ENCODE assay signal across 8 cellular contexts in the genomic region with DNA sequence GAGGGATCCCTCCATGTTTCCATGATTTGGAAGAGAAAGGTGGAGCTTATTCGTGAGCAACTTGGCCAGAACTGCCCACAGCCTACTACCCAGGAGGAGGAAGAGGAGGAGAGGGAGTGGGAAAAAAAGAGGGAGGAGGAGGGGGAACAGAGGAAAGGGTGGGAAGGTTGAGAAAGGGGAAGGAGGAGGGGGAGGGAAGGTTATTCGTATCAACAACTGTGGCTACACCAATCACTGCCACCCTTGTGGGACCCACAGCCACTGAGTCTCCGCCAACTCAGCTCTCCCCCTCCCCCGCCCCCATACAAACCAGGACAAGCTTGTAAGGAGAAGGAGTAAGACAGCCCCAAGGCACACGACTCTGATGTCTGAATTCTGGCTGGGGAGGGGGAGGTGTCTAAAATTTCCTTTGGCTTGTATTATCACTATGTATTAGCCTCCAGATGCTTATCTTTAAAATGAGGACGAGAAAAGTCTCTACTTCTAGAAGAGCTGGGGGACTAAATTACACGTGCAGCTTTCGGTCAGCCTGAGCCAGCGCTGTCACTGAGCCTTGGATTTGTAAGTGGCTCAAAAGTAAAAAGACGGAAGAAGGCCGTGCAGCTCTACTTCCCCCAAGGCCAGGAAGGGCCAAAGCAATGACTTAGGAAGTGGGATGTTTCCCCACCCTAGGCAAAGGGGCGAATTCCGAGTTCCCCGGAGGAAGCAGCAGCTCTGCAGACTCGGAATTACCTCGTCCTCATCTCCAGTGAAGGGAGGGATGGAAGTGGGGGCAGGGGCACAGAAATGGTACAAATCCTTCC. TPM values are rescaled to one million over a fixed set of nuclear protein-coding genes. Genes with fewer than 3 reads are reported as not detected.
DNase-seq lines count a peak whose midpoint lies in the region; ATAC-seq and TF ChIP-seq lines count a peak whose summit lies in the region.

No MANE protein-coding gene starts in this region.

- TF ChIP-seq POLR2A in upper lobe of left lung (IDR thresholded peaks at IDR 0.05), result no peak

- H3K27me3 ChIP-seq in H7 (ENCODE audit: control insufficient read depth, insufficient read depth, low read length), result peaks cover 8% of the 10 kb centered on the region
- no peaks in the 10 kb centered on the region for H3K27me3 ChIP-seq in RWPE2 (ENCODE audit: insufficient read depth, poor library complexity, severe bottlenecking)
- H3K27me3 ChIP-seq in upper lobe of left lung, result no peaks in the 10 kb centered on the region

- H3K36me3 ChIP-seq in H7 (replicated peaks; ENCODE audit: control insufficient read depth, insufficient read depth, low read length), result no peaks in the 10 kb centered on the region
- H3K36me3 ChIP-seq in RWPE2 (ENCODE audit: low read depth), result peaks cover 36% of the 10 kb centered on the region
- H3K36me3 ChIP-seq in upper lobe of left lung, result peaks cover 0 to 3% (median 0%) of the 10 kb centered on the region in 4 donors

- WGBS in upper lobe of left lung, 2 donors, result 7 to 8% methylated on average over 15 to 16 of the region's 16 CpGs

- H3K9me3 ChIP-seq in RWPE2 (ENCODE audit: severe bottlenecking) (no peaks in the 10 kb centered on the region), upper lobe of left lung (no peaks in the 10 kb centered on the region)

- H3K27ac ChIP-seq in RWPE2 (ENCODE audit: poor library complexity, severe bottlenecking) (peak overlapping the region; percentile 67), upper lobe of left lung (peak overlapping the region; percentile 90 to 93 (median 92))

- TF ChIP-seq EP300 in upper lobe of left lung (IDR thresholded peaks at IDR 0.05), result no peak

- peaks cover 19% of the 10 kb centered on the region for H3K4me1 ChIP-seq in RWPE2 (ENCODE audit: insufficient read depth, poor library complexity, severe bottlenecking)
- H3K4me1 ChIP-seq in upper lobe of left lung, result peaks cover 52 to 72% (median 67%) of the 10 kb centered on the region in 4 donors

- peak overlapping the region; percentile 84 for H3K4me3 Mint-ChIP-seq in dendritic cell treated with granulocyte-macrophage colony-stimulating factor and Interleukin-4, amounts not matched to agents 40 ng/mL and 50 ng/mL, for 4 days
- peak overlapping the region; percentile 96 for H3K4me3 Mint-ChIP-seq in memory B cell

- H3K4me3 ChIP-seq in H7 (ENCODE audit: insufficient read depth, low read depth, low read length) (peak overlapping the region; percentile 85), RWPE2 (ENCODE audit: severe bottlenecking) (peak overlapping the region; percentile 55), upper lobe of left lung (peak overlapping the region; percentile 79 to 97 (median 94))

- peak overlapping the region; percentile 90 for H3K27ac Mint-ChIP-seq in dendritic cell treated with granulocyte-macrophage colony-stimulating factor and Interleukin-4, amounts not matched to agents 40 ng/mL and 50 ng/mL, for 4 days
- peak overlapping the region; percentile 83 for H3K27ac Mint-ChIP-seq in memory B cell

- intact Hi-C loops in dendritic cell treated with granulocyte-macrophage colony-stimulating factor and Interleukin-4, amounts not matched to agents 40 ng/mL and 50 ng/mL, for 4 days (cut with micrococcal nuclease), result loop anchor here (2.0 to 5.0 kb wide), 2 partner anchors 15 to 45 kb away; no protein-coding TSS in a partner anchor

- H3K4me1 Mint-ChIP-seq in dendritic cell treated with granulocyte-macrophage colony-stimulating factor and Interleukin-4, amounts not matched to agents 40 ng/mL and 50 ng/mL, for 4 days (ENCODE audit: low read depth), result peaks cover 75% of the 10 kb centered on the region
- H3K4me1 Mint-ChIP-seq in memory B cell, result peaks cover 57% of the 10 kb centered on the region

- H3K9me3 Mint-ChIP-seq in dendritic cell treated with granulocyte-macrophage colony-stimulating factor and Interleukin-4, amounts not matched to agents 40 ng/mL and 50 ng/mL, for 4 days, result no peaks in the 10 kb centered on the region
- no peaks in the 10 kb centered on the region for H3K9me3 Mint-ChIP-seq in memory B cell

- ATAC-seq in RWPE2 (ENCODE audit: low read depth), result peak; percentile 28
- no peak for ATAC-seq in memory B cell (ENCODE audit: low read depth)
- ATAC-seq in upper lobe of left lung (ENCODE audit: low FRiP score in 2 of 2), result peak in 1 of 2 donors; percentile 41
- ATAC-seq in HG03139 (IDR thresholded peaks at IDR 0.05; ENCODE audit: unreplicated experiment), result no peak

- H3K36me3 Mint-ChIP-seq in dendritic cell treated with granulocyte-macrophage colony-stimulating factor and Interleukin-4, amounts not matched to agents 40 ng/mL and 50 ng/mL, for 4 days (ENCODE audit: low read depth), result peaks cover 60% of the 10 kb centered on the region
- H3K36me3 Mint-ChIP-seq in memory B cell, result peaks cover 1% of the 10 kb centered on the region

- TF ChIP-seq CTCF in RWPE2 (IDR thresholded peaks at IDR 0.05; ENCODE audit: poor library complexity, severe bottlenecking), result no peak
- no peak for TF ChIP-seq CTCF in upper lobe of left lung (IDR thresholded peaks at IDR 0.05)

- H3K27me3 Mint-ChIP-seq in dendritic cell treated with granulocyte-macrophage colony-stimulating factor and Interleukin-4, amounts not matched to agents 40 ng/mL and 50 ng/mL, for 4 days, result peaks cover 9% of the 10 kb centered on the region
- H3K27me3 Mint-ChIP-seq in memory B cell, result no peaks in the 10 kb centered on the region

- DNase-seq in H7 (peak; percentile 63), RWPE2 (ENCODE audit: low spot score) (peak; percentile 75), memory B cell (ENCODE audit: low spot score in 2 of 2) (no peak), upper lobe of left lung (peak in 1 of 2 donors; percentile 70), SHP77 (lab: John Stamatoyannopoulos, UW) (no peak), amygdala (lab: John Stamatoyannopoulos, UW) (no peak)

RNA-seq across cellular contexts. Expression of a gene that starts 1.0 kb away (rescaled TPM):
- total RNA-seq in H7 (2014; rRNA removed; shearing (Covaris generic)), result 132 and 136 TPM in 2 replicates
- 100 to 1,000 TPM in 5 of 6 donors, 10 to 100 TPM in 1; 75.4 to 328 (median 160) TPM for total RNA-seq in upper lobe of left lung

Comparison
In these comparisons a context has a peak if more than half of its experiments do, and no peak if none do; other contexts are left out.
1. DNase-seq: peak in H7 (single experiment) and RWPE2 (single experiment); none in memory B cell (0 of 2), SHP77 (0 of 2) and amygdala (0 of 56).
2. Peak in every context shown above with its lines, with median percentiles within 50 percentile points of each other: H3K4me3 ChIP-seq.